ENCODE assay signal across 1 cellular context in genomic region chr5:64347308-64347707, GRCh38.
TF ChIP-seq lines count a peak whose summit lies in the region.

No MANE protein-coding gene starts in this region.

TF ChIP-seq in endothelial cell of umbilical vein, 7 proteins besides CTCF, POLR2A, EP300 and RAD21 (continued from another document):
- TF ChIP-seq MAX (IDR thresholded peaks at IDR 0.05; ENCODE audit: insufficient read depth, insufficient read length), result no peak
- TF ChIP-seq EZH2 (IDR thresholded peaks at IDR 0.05; ENCODE audit: borderline replicate concordance, low read depth, low read length, severe bottlenecking), result no peak
- TF ChIP-seq POLR2AphosphoS5 (IDR thresholded peaks at IDR 0.05; ENCODE audit: insufficient read depth, low read depth, low read length), result no peak
- no peak for TF ChIP-seq GATA2 (IDR thresholded peaks at IDR 0.05; ENCODE audit: insufficient read depth, insufficient read length, low read depth, low read length)
- no peak for TF ChIP-seq JUN (IDR thresholded peaks at IDR 0.05; ENCODE audit: borderline replicate concordance, insufficient read depth, insufficient read length, low read depth)
- TF ChIP-seq MYC (IDR thresholded peaks at IDR 0.05; ENCODE audit: low read depth, low read length), result no peak
